8 cellular contexts compared by ENCODE assay signal in the genomic region with DNA sequence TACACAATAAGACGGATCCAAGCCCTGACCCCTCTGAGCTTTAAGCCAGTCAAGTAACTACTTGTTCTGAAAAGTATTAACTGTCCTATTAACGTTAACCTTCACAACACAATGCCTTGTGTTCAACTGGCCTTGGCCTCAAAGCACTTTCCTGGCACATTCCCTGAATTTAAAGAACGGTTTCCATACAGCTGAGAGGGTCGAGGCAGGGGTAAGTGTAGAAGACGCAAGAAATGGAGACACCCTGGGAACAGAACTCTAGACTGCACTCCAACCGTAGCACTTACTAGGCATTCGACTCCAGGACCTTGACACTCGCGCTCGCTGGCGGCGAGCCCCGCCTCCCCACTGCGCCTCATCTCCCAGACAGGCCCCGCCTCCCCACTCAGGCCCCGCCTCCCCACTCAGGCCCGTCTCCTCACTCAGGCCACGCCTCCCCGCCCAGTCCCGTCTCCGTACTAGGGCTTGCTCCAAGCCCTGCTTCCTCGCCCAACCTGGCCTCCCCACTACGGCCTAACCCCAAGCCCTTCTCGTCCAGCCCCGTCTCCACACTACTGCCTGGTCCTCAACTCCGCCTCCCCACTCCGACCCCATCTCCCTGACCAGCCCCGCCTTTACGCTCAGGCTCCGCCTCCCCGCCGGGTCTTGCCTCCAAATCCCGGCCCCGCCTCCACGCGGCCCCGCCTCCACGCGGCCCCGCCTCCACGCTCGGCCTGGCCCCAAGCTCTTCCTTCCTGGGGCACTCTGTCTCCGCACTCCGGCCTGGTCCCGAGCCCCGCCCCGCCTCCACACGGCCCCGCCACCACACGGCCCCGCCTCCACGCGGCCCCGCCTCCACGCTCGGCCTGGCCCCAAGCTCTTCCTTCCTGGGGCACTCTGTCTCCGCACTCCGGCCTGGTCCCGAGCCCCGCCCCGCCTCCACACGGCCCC. TPM values are rescaled to one million over a fixed set of nuclear protein-coding genes. Genes with fewer than 3 reads are reported as not detected.
DNase-seq lines count a peak whose midpoint lies in the region; ATAC-seq and TF ChIP-seq lines count a peak whose summit lies in the region.

No MANE protein-coding gene starts in this region.

- TF ChIP-seq CTCF in chondrocyte (IDR thresholded peaks at IDR 0.05), result no peak

- peak overlapping the region; percentile 96 for H3K4me3 Mint-ChIP-seq in chondrocyte (ENCODE audit: unreplicated experiment)

- H3K36me3 Mint-ChIP-seq in chondrocyte (ENCODE audit: low read depth), result no peaks in the 10 kb centered on the region

- DNase-seq in AG20443 (ENCODE audit: low spot score), result peak; percentile 92
- DNase-seq in NCI-H510A (lab: John Stamatoyannopoulos, UW), result peak; percentile 90
- DNase-seq in activated CD4-positive, alpha-beta T cell treated with anti-CD3 and anti-CD28 coated beads for 24 hours (ENCODE audit: low read depth in 2 of 2), result peak; percentile 97 to 99
- DNase-seq in chondrocyte (ENCODE audit: low spot score), result peak; percentile 99
- DNase-seq in stimulated activated CD4-positive, alpha-beta T cell treated with anti-CD3 and anti-CD28 coated beads, Interleukin-1b, Interleukin-23, amount 100 ng/mL, for 1 hour (ENCODE audit: low read depth in 2 of 2), result peak; percentile 95 to 98

- no peaks in the 10 kb centered on the region for H3K27me3 ChIP-seq in layer of hippocampus (ENCODE audit: control insufficient read depth, insufficient read depth, low read length)

- TF ChIP-seq POLR2A in GM19193 (IDR thresholded peaks at IDR 0.05; ENCODE audit: extremely low read depth, insufficient read depth, insufficient read length), result peak; percentile 21

- H3K27me3 Mint-ChIP-seq in chondrocyte (ENCODE audit: low read depth), result no peaks in the 10 kb centered on the region

- peak; percentile 70 for ATAC-seq in HG03432 (IDR thresholded peaks at IDR 0.05; ENCODE audit: unreplicated experiment)

- H3K4me1 Mint-ChIP-seq in chondrocyte (ENCODE audit: low read depth), result peaks cover 34% of the 10 kb centered on the region

- peak overlapping the region; percentile 98 for H3K27ac Mint-ChIP-seq in chondrocyte (ENCODE audit: unreplicated experiment)

- peak overlapping the region; percentile 99 for H3K27ac ChIP-seq in layer of hippocampus (ENCODE audit: low read depth, low read length)

- no peaks in the 10 kb centered on the region for H3K9me3 Mint-ChIP-seq in chondrocyte (ENCODE audit: low read depth)

RNA-seq across cellular contexts. Expression of a gene that starts 0.9 kb away (rescaled TPM):
- 19.4 to 20.1 TPM (median 19.8 TPM) in 3 replicates for total RNA-seq in chondrocyte

Comparison
In these comparisons a context has a peak if more than half of its experiments do, and no peak if none do; other contexts are left out.
1. Peak in every context shown above with its lines: DNase-seq, ATAC-seq and H3K27ac ChIP-seq.